Comparison of ENCODE assay signal across 8 cellular contexts in genomic region chr5:148477429-148477828, GRCh38.
"Had no signal": no experiment of that assay in that cellular context is flagged by ENCODE, and none has a peak within 500 bp of the region (broad histone marks: within the 10 kb centered on the region; RNA-seq: fewer than 3 reads in every experiment).

No MANE protein-coding gene starts in this region.

- FAIRE-seq: G401.6, GM12878, GM12891, GM12892, GM18507, GM19239 had no signal

- H3K4me3 ChIP-seq: GM12878 had no signal

- DNase-seq: GDM1, GF-D8 had no signal
